In the genomic region with DNA sequence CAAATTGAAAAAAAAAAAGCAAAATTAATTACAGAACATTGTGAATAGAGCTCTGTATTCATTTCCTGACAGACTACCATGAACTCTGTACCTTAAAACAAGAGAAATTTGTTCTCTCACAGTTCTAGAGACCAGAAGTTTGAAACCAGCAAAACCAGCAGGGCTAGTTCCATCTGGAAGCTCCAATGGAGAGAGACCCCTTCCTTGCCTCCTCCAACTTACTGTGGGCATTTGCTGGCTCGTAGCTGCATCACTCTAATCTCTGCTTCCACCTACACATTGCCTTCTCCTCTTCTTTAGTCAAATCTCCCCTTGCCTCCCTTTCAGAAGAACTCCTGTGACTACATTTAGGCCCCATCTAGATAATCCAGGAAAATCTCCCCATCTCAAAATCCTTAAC, we compare ENCODE assay signal across 16 cellular contexts. TPM values are rescaled to one million over a fixed set of nuclear protein-coding genes. Genes with fewer than 3 reads are reported as not detected.
DNase-seq lines count a peak whose midpoint lies in the region; ATAC-seq and TF ChIP-seq lines count a peak whose summit lies in the region.
"Had no signal": no experiment of that assay in that cellular context is flagged by ENCODE, and none has a peak within 500 bp of the region (broad histone marks: within the 10 kb centered on the region; RNA-seq: fewer than 3 reads in every experiment).

No MANE protein-coding gene starts in this region.

- 59 to 73% (median 72%) methylated on average over 1 of the region's 1 CpG for WGBS in psoas muscle, 3 donors

- POLR2A ChIA-PET in CD8-positive, alpha-beta T cell (lab: Charles Lee), result no interaction called here

- peak overlapping the region; percentile 13 for H3K27ac Mint-ChIP-seq in activated T-cell treated with anti-CD3 and anti-CD28 coated beads, Interleukin-2, amount 50 U/mL, for 72 hours
- H3K27ac Mint-ChIP-seq in progenitor cell of endocrine pancreas, result peak overlapping the region; percentile 26
- H3K27ac Mint-ChIP-seq in CD8-positive, alpha-beta T cell, result no peak overlapping the region
- H3K27ac Mint-ChIP-seq: HFFc6, IgD-negative memory B cell had no signal

- H3K27me3 Mint-ChIP-seq in activated T-cell treated with anti-CD3 and anti-CD28 coated beads, Interleukin-2, amount 50 U/mL, for 72 hours (ENCODE audit: low read depth), result no peaks in the 10 kb centered on the region
- no peaks in the 10 kb centered on the region for H3K27me3 Mint-ChIP-seq in progenitor cell of endocrine pancreas
- H3K27me3 Mint-ChIP-seq in CD8-positive, alpha-beta T cell (ENCODE audit: low read depth), result no peaks in the 10 kb centered on the region

- H3K36me3 ChIP-seq in iPS-20b (ENCODE audit: insufficient read depth, low read depth, low read length) (no peaks in the 10 kb centered on the region), psoas muscle (ENCODE audit: insufficient read depth in 1 of 2, low read depth in 1 of 2) (no peaks in the 10 kb centered on the region)
- H3K36me3 ChIP-seq in CD8-positive, alpha-beta T cell (ENCODE audit: insufficient read depth, low read length), result no peaks in the 10 kb centered on the region
- H3K36me3 ChIP-seq: BLaER1 had no signal

- H3K4me3 ChIP-seq in iPS-20b (ENCODE audit: low read length) (peak overlapping the region; percentile 10; the same call in 1 of the 2 replicates), psoas muscle (no peak overlapping the region)
- no peak overlapping the region for H3K4me3 ChIP-seq in CD8-positive, alpha-beta T cell (ENCODE audit: low read depth, low read length)
- H3K4me3 ChIP-seq: BLaER1 had no signal

- no peaks in the 10 kb centered on the region for H3K36me3 Mint-ChIP-seq in activated T-cell treated with anti-CD3 and anti-CD28 coated beads, Interleukin-2, amount 50 U/mL, for 72 hours (ENCODE audit: insufficient read depth in 2 of 2)
- H3K36me3 Mint-ChIP-seq in progenitor cell of endocrine pancreas (ENCODE audit: insufficient read depth), result no peaks in the 10 kb centered on the region
- no peaks in the 10 kb centered on the region for H3K36me3 Mint-ChIP-seq in CD8-positive, alpha-beta T cell

- no peaks in the 10 kb centered on the region for H3K9me3 ChIP-seq in iPS-20b (ENCODE audit: insufficient read depth, low read depth, low read length)
- no peaks in the 10 kb centered on the region for H3K9me3 ChIP-seq in CD8-positive, alpha-beta T cell (ENCODE audit: low read length)
- no peaks in the 10 kb centered on the region for H3K9me3 ChIP-seq in psoas muscle
- H3K9me3 ChIP-seq: BLaER1 had no signal

- H3K9ac ChIP-seq in iPS-20b (ENCODE audit: low read depth, low read length), result no peak overlapping the region; the same call in 1 of the 2 replicates
- H3K9ac ChIP-seq: BLaER1 had no signal

- H3K4me1 ChIP-seq in iPS-20b (ENCODE audit: insufficient read depth, low read length), result peaks cover 23% of the 10 kb centered on the region; the same call in 1 of the 2 replicates
- no peaks in the 10 kb centered on the region for H3K4me1 ChIP-seq in CD8-positive, alpha-beta T cell (ENCODE audit: insufficient read depth, low read length)
- peaks cover 4% of the 10 kb centered on the region for H3K4me1 ChIP-seq in psoas muscle
- H3K4me1 ChIP-seq: BLaER1 had no signal

- intact Hi-C loops in CD8-positive, alpha-beta T cell (cut with DNase I, micrococcal nuclease), result no loop called here
- intact Hi-C loops in psoas muscle (cut with DNase I), result no loop called here

- H3K27ac ChIP-seq in iPS-20b (ENCODE audit: low read length), result no peak overlapping the region
- H3K27ac ChIP-seq in CD8-positive, alpha-beta T cell (ENCODE audit: low read depth, low read length), result no peak overlapping the region
- H3K27ac ChIP-seq in psoas muscle, result no peak overlapping the region
- H3K27ac ChIP-seq: BLaER1 had no signal

- no peak for DNase-seq in activated T-cell treated with anti-CD3 and anti-CD28 coated beads, Interleukin-2, amount 50 U/mL, for 72 hours
- no peak for DNase-seq in activated T-cell treated with anti-CD3 and anti-CD28 coated beads, Interleukin-2, amount 50 U/mL, for 48 hours
- peak; percentile 85 for DNase-seq in NCI-H82 (lab: John Stamatoyannopoulos, UW)
- DNase-seq in progenitor cell of endocrine pancreas (ENCODE audit: low spot score, unreplicated experiment), result no peak
- DNase-seq in CD8-positive, alpha-beta T cell, result no peak
- DNase-seq in psoas muscle, result no peak
- DNase-seq: 8988T, HFFc6, NCI-H2029, NCI-H524, RPMI8226 had no signal

- no peak for ATAC-seq in activated T-cell treated with anti-CD3 and anti-CD28 coated beads, Interleukin-2, amount 50 U/mL, for 72 hours (replicated peaks in 1 of 2)
- ATAC-seq in GM21423 (IDR thresholded peaks at IDR 0.05; ENCODE audit: unreplicated experiment), result no peak
- ATAC-seq in CD8-positive, alpha-beta T cell, result no peak
- ATAC-seq in psoas muscle, result no peak

- H3K4me3 Mint-ChIP-seq in activated T-cell treated with anti-CD3 and anti-CD28 coated beads, Interleukin-2, amount 50 U/mL, for 72 hours, result no peak overlapping the region
- H3K4me3 Mint-ChIP-seq in progenitor cell of endocrine pancreas (ENCODE audit: low read depth), result no peak overlapping the region
- no peak overlapping the region for H3K4me3 Mint-ChIP-seq in CD8-positive, alpha-beta T cell
- H3K4me3 Mint-ChIP-seq: HFFc6, IgD-negative memory B cell had no signal

- H3K27me3 ChIP-seq in iPS-20b (ENCODE audit: insufficient read depth, low read length) (no peaks in the 10 kb centered on the region), psoas muscle (ENCODE audit: insufficient read depth in 3 of 3, low read length in 2 of 3) (no peaks in the 10 kb centered on the region)
- H3K27me3 ChIP-seq in CD8-positive, alpha-beta T cell (ENCODE audit: insufficient read depth, low read length), result no peaks in the 10 kb centered on the region
- H3K27me3 ChIP-seq: BLaER1 had no signal

- H3K4me1 Mint-ChIP-seq in activated T-cell treated with anti-CD3 and anti-CD28 coated beads, Interleukin-2, amount 50 U/mL, for 72 hours (ENCODE audit: low read depth), result peaks cover 21% of the 10 kb centered on the region
- peaks cover 28% of the 10 kb centered on the region for H3K4me1 Mint-ChIP-seq in progenitor cell of endocrine pancreas (ENCODE audit: low read depth)
- no peaks in the 10 kb centered on the region for H3K4me1 Mint-ChIP-seq in CD8-positive, alpha-beta T cell (ENCODE audit: low read depth)

- H3K9me3 Mint-ChIP-seq in activated T-cell treated with anti-CD3 and anti-CD28 coated beads, Interleukin-2, amount 50 U/mL, for 72 hours, result no peaks in the 10 kb centered on the region
- H3K9me3 Mint-ChIP-seq in progenitor cell of endocrine pancreas (ENCODE audit: low read depth), result no peaks in the 10 kb centered on the region
- H3K9me3 Mint-ChIP-seq in CD8-positive, alpha-beta T cell, result no peaks in the 10 kb centered on the region
- H3K9me3 Mint-ChIP-seq: HFFc6 had no signal

- TF ChIP-seq CTCF in progenitor cell of endocrine pancreas (IDR thresholded peaks at IDR 0.05; ENCODE audit: unreplicated experiment), result no peak
- no peak for TF ChIP-seq CTCF in CD8-positive, alpha-beta T cell (IDR thresholded peaks at IDR 0.05)
- TF ChIP-seq CTCF in psoas muscle (IDR thresholded peaks at IDR 0.05), result no peak

- CTCF ChIA-PET in CD8-positive, alpha-beta T cell (lab: Charles Lee), result no interaction called here

RNA-seq across cellular contexts. Expression of a gene that starts 56.5 kb away (rescaled TPM):
- 1 to 10 TPM; 3.4 to 4.3 TPM for total RNA-seq in activated T-cell treated with anti-CD3 and anti-CD28 coated beads, Interleukin-2, amount 50 U/mL, for 72 hours
- total RNA-seq in progenitor cell of endocrine pancreas (24.2 and 24.6 TPM in 2 replicates), psoas muscle (1 to 10 TPM; 3.9 to 5.9 (median 4.9) TPM)
- total RNA-seq in CD8-positive, alpha-beta T cell, result 1 to 10 TPM; 6.2 to 6.4 TPM
- polyA plus RNA-seq in psoas muscle, result 1 to 10 TPM in 1 of 3 donors, under 1 TPM in 2; 0.30 to 1.9 (median 0.66) TPM
- total RNA-seq: OCI-LY7 had no signal
